14 cellular contexts compared by ENCODE assay signal in genomic region chr5:159883522-159883950, GRCh38. TPM values are rescaled to one million over a fixed set of nuclear protein-coding genes. Genes with fewer than 3 reads are reported as not detected.
DNase-seq lines count a peak whose midpoint lies in the region; ATAC-seq and TF ChIP-seq lines count a peak whose summit lies in the region.
"Had no signal": no experiment of that assay in that cellular context is flagged by ENCODE, and none has a peak within 500 bp of the region (broad histone marks: within the 10 kb centered on the region; RNA-seq: fewer than 3 reads in every experiment).

No MANE protein-coding gene starts in this region.

- H3K27me3 ChIP-seq in body of pancreas (no peaks in the 10 kb centered on the region), tibial artery (no peaks in the 10 kb centered on the region)

- DNase-seq in HS-5 (ENCODE audit: low read depth) (peak; percentile 52), body of pancreas (no peak), Right ventricle myocardium superior (no peak), tibial artery (peak in 1 of 2 donors; percentile 76), HPDE6-E6E7 (ENCODE audit: extremely low spot score) (no peak), NCI-H2081 treated with DMSO at 0.1 percent for 48 hours (lab: John Stamatoyannopoulos, UW) (no peak)
- DNase-seq: activated CD4-positive, alpha-beta T cell treated with anti-CD3 and anti-CD28 coated beads, Interleukin-2, amount 50 U/mL, for 1 hour; GF-D8; NCI-H2029; stimulated activated CD4-positive, alpha-beta T cell treated with anti-CD3 and anti-CD28 coated beads, Interleukin-2, amount 100 ng/mL, for 48 hours had no signal

- intact Hi-C loops in body of pancreas (cut with DNase I): no loop called here
- intact Hi-C loops in Right ventricle myocardium superior (cut with DNase I): no loop called here
- intact Hi-C loops in tibial artery (cut with DNase I; ENCODE audit: low total_unique reads): no loop called here

- H3K27ac ChIP-seq in body of pancreas (no peak overlapping the region), tibial artery (peak overlapping the region; percentile 78 to 80)

- ATAC-seq in body of pancreas: peak; percentile 45
- peak; percentile 43 for ATAC-seq in Right ventricle myocardium superior (ENCODE audit: poor library complexity)
- ATAC-seq in GM21423 (IDR thresholded peaks at IDR 0.05; ENCODE audit: unreplicated experiment): no peak
- ATAC-seq: GM23338, K562 had no signal

- TF ChIP-seq POLR2A in body of pancreas (IDR thresholded peaks at IDR 0.05): no peak

- H3K4me3 ChIP-seq in body of pancreas (no peak overlapping the region), tibial artery (no peak overlapping the region)
- H3K4me3 ChIP-seq: GM23338, K562 had no signal

- H3K36me3 ChIP-seq in body of pancreas (replicated peaks in 1 of 2; ENCODE audit: insufficient read depth in 1 of 2, low read depth in 2 of 2) (no peaks in the 10 kb centered on the region), tibial artery (no peaks in the 10 kb centered on the region)

- H3K9me3 ChIP-seq in body of pancreas (no peaks in the 10 kb centered on the region), tibial artery (no peaks in the 10 kb centered on the region)

- H3K4me1 ChIP-seq in body of pancreas (no peaks in the 10 kb centered on the region), tibial artery (peaks cover 0 to 56% (median 24%) of the 10 kb centered on the region in 4 donors)

- TF ChIP-seq CTCF in body of pancreas (IDR thresholded peaks at IDR 0.05) (no peak), tibial artery (IDR thresholded peaks at IDR 0.05) (no peak)

RNA-seq across cellular contexts. Expression of gene ADRA1B, which starts 32.7 kb away (rescaled TPM):
- total RNA-seq in body of pancreas (1 to 10 TPM in 1 of 2 donors, under 1 TPM in 1; 0.26 to 4.0 TPM), Right ventricle myocardium superior (1.5 TPM)
- total RNA-seq: GM23338, K562, RPMI7951 had no signal

Comparison
In these comparisons a context has a peak if more than half of its experiments do, and no peak if none do; other contexts are left out.
1. H3K27ac ChIP-seq: peak in tibial artery (2 of 2); none in body of pancreas (0 of 4).